ENCODE assay signal across 30 cellular contexts in the genomic region with DNA sequence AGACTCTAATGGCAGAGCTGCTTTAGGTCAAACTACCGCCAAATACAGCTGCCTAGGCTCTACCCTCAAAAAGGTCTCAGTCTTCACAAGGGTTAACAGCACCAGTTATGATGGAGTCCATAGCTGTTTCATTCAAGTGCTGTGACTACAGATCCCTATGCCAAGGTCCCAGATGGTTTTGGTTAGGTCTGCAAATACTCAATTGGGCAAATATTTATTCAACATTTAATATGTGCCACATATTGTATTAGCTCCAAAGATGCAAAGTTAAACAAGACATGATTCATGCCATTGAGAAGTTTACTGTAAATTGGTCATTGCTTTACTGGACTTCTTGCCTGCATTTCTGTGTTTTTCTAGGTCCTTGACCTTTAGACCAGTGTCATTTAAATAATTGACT. TPM values are rescaled to one million over a fixed set of nuclear protein-coding genes. Genes with fewer than 3 reads are reported as not detected.
A peak's percentile ranks its signal among the peaks of the same experiment; 100 is the strongest.
DNase-seq lines count a peak whose midpoint lies in the region; ATAC-seq and TF ChIP-seq lines count a peak whose summit lies in the region.
"Had no signal": no experiment of that assay in that cellular context is flagged by ENCODE, and none has a peak within 500 bp of the region (broad histone marks: within the 10 kb centered on the region; RNA-seq: fewer than 3 reads in every experiment).

No MANE protein-coding gene starts in this region.

- no peaks in the 10 kb centered on the region for H3K27me3 ChIP-seq in Panc1 (ENCODE audit: control insufficient read depth, insufficient read depth, low read length)
- H3K27me3 ChIP-seq in mammary epithelial cell (ENCODE audit: insufficient read depth, low read length) = no peaks in the 10 kb centered on the region
- H3K27me3 ChIP-seq: Peyer's patch, SJCRH30 had no signal

- no peak for TF ChIP-seq POLR2A in GM18505 (IDR thresholded peaks at IDR 0.05; ENCODE audit: borderline replicate concordance, extremely low read depth, insufficient read depth, insufficient read length)

- BruUV-seq in Panc1 (replicated peaks; lab: Mats Ljungman, UMichigan) (no TSS peak), mammary epithelial cell (replicated peaks; lab: Mats Ljungman, UMichigan) (no TSS peak)

- 94% methylated on average over 1 of the region's 1 CpG for WGBS in mammary epithelial cell (ENCODE audit: low coverage, missing lambda C conversion rate)

- no peak overlapping the region for H2AFZ ChIP-seq in mammary epithelial cell (ENCODE audit: low read depth, low read length)
- H2AFZ ChIP-seq: GM23248 had no signal

- no peaks in the 10 kb centered on the region for H3K36me3 ChIP-seq in Panc1 (ENCODE audit: control insufficient read depth, insufficient read depth, low read length)
- no peaks in the 10 kb centered on the region for H3K36me3 ChIP-seq in mammary epithelial cell (ENCODE audit: insufficient read depth, low read length)
- H3K36me3 ChIP-seq: Peyer's patch, SJCRH30 had no signal

- TF ChIP-seq CTCF in 22Rv1 (IDR thresholded peaks at IDR 0.05) (no peak), LNCaP clone FGC (IDR thresholded peaks at IDR 0.05; ENCODE audit: control insufficient read depth, extremely low read depth, insufficient read depth) (no peak), Panc1 (IDR thresholded peaks at IDR 0.05) (no peak), mammary epithelial cell (conservative IDR thresholded peaks at IDR 0.05 in 1 of 2, IDR thresholded peaks at IDR 0.05 in 1 of 2; ENCODE audit: extremely low read depth in 1 of 2, insufficient read depth in 1 of 2, low read depth in 1 of 2, low read length in 2 of 2) (no peak)

- dilution Hi-C loops in mammary epithelial cell (cut with HindIII; ENCODE audit: low sequenced_read_pairs) = no loop called here

- H3K4me3 ChIP-seq in LNCaP clone FGC (ENCODE audit: low read depth, low read length) (no peak overlapping the region), Panc1 (ENCODE audit: low read depth in 2 of 2, low read length in 2 of 2) (no peak overlapping the region), mammary epithelial cell (replicated peaks in 1 of 3; ENCODE audit: insufficient read depth in 1 of 3, low read depth in 2 of 3, low read length in 3 of 3) (no peak overlapping the region)
- H3K4me3 ChIP-seq: GM23248, Peyer's patch, SJCRH30 had no signal

- no peak overlapping the region for H3K9ac ChIP-seq in mammary epithelial cell (ENCODE audit: insufficient read depth, low read length)
- H3K9ac ChIP-seq: GM23248 had no signal

- H3K79me2 ChIP-seq in mammary epithelial cell (ENCODE audit: insufficient read depth, low read length) = no peaks in the 10 kb centered on the region

- CTCF ChIA-PET in Panc1 (lab: Charles Lee) (no interaction called here), mammary epithelial cell (lab: Charles Lee; ENCODE audit: low non-redundant PET) (no interaction called here)

- no peak overlapping the region for H3K4me2 ChIP-seq in mammary epithelial cell (ENCODE audit: insufficient read depth, low read depth, low read length)

- H4K20me1 ChIP-seq in mammary epithelial cell (ENCODE audit: insufficient read depth, low read length) = no peaks in the 10 kb centered on the region

- intact Hi-C loops in Panc1 (cut with micrococcal nuclease; ENCODE audit: unreplicated experiment) = loop anchor here (5.0 kb wide), 1 partner anchor 135 kb away; no protein-coding TSS in a partner anchor
- intact Hi-C loops in sciatic nerve (cut with DNase I) = no loop called here
- intact Hi-C loops in mammary epithelial cell (cut with micrococcal nuclease) = no loop called here

- 0 out of 2 replicates have a peak overlapping the region, but pooled peaks have one; percentile 14 for H3K27ac ChIP-seq in 22Rv1
- no peak overlapping the region for H3K27ac ChIP-seq in Panc1 (ENCODE audit: low read length)
- H3K27ac ChIP-seq in mammary epithelial cell (ENCODE audit: insufficient read depth, low read depth, low read length) = no peak overlapping the region
- H3K27ac ChIP-seq: GM23248, Peyer's patch, SJCRH30 had no signal

- DNase-seq in LNCaP clone FGC (ENCODE audit: low read depth) (peak; percentile 68), Panc1 (ENCODE audit: low read depth, low spot score) (peak; percentile 42), fibroblast of peridontal ligament (ENCODE audit: extremely low read depth) (peak; percentile 14), sciatic nerve (ENCODE audit: low spot score) (no peak), NCI-H748 (lab: John Stamatoyannopoulos, UW; ENCODE audit: unreplicated experiment) (no peak), mammary epithelial cell (no peak)
- DNase-seq: C1 segment of cervical spinal cord; Caco-2; CD4-positive, alpha-beta memory T cell; DMS 273 treated with DMSO at 0.1 percent for 48 hours; DND-41; GM23248; H9; IMR-90; KG1; NCI-H1092; NCI-H1417 treated with DMSO at 0.1 percent for 48 hours; NCI-H187; NCI-H2081 treated with DMSO at 0.1 percent for 48 hours; NCI-H2171 treated with DMSO at 0.1 percent for 48 hours; NCI-H345; NCI-H524 treated with DMSO at 0.1 percent for 48 hours; Peyer's patch; SJCRH30; T-helper 17 cell had no signal

- no peaks in the 10 kb centered on the region for H3K4me1 ChIP-seq in Panc1 (ENCODE audit: control insufficient read depth, insufficient read depth, low read length)
- H3K4me1 ChIP-seq in mammary epithelial cell (ENCODE audit: insufficient read depth, low read length) = no peaks in the 10 kb centered on the region
- H3K4me1 ChIP-seq: Caco-2, Peyer's patch, SJCRH30 had no signal

- ATAC-seq in Panc1 (no peak), sciatic nerve (no peak), GM18505 (IDR thresholded peaks at IDR 0.05; ENCODE audit: unreplicated experiment) (no peak)
- ATAC-seq: SK-N-SH treated with all-trans-retinoic acid at 6 μM for 48 hours, T-helper 17 cell had no signal

- H3K9me3 ChIP-seq in Panc1 (ENCODE audit: control insufficient read depth, insufficient read depth, low read depth, low read length) = no peaks in the 10 kb centered on the region
- no peaks in the 10 kb centered on the region for H3K9me3 ChIP-seq in mammary epithelial cell (replicated peaks; ENCODE audit: insufficient read depth, low read length)
- H3K9me3 ChIP-seq: Caco-2, Peyer's patch, SJCRH30 had no signal

- POLR2A ChIA-PET in Panc1 (lab: Charles Lee) = no interaction called here

- in situ Hi-C loops in Panc1 (cut with HindIII; ENCODE audit: low pct_unique_long_range_greater_than_20kb, low sequenced_read_pairs) = no loop called here
- in situ Hi-C loops in mammary epithelial cell (cut with MboI; ENCODE audit: low sequenced_read_pairs in 2 of 2) = loop anchor here in 1 of 2 donors (10.0 kb wide), 1 partner anchor 137 kb away; no protein-coding TSS in a partner anchor

RNA-seq across cellular contexts. Expression of a gene that starts 55.8 kb away (rescaled TPM):
- total RNA-seq in Panc1 (2021; ENCODE audit: unreplicated experiment) (not detected), sciatic nerve (not detected), mammary epithelial cell (not detected)
- polyA plus RNA-seq in Panc1 (2012; ENCODE audit: insufficient read length) = not detected
- not detected for polyA plus RNA-seq in mammary epithelial cell
- polyA minus RNA-seq in mammary epithelial cell = not detected
- total RNA-seq: A172; Caco-2; CD4-positive, alpha-beta memory T cell; GM23248; H9; IMR-90; Peyer's patch; SJCRH30; T-helper 17 cell had no signal
- polyA plus RNA-seq: AG04450; CD4-positive, alpha-beta memory T cell; GM23248; IMR-90 had no signal

Comparison
In these comparisons a context has a peak if more than half of its experiments do, and no peak if none do; other contexts are left out.
1. DNase-seq: peak in LNCaP clone FGC (single experiment), Panc1 (single experiment) and fibroblast of peridontal ligament (single experiment); none in sciatic nerve (single experiment), NCI-H748 (single experiment) and mammary epithelial cell (single experiment).